In the genomic region with DNA sequence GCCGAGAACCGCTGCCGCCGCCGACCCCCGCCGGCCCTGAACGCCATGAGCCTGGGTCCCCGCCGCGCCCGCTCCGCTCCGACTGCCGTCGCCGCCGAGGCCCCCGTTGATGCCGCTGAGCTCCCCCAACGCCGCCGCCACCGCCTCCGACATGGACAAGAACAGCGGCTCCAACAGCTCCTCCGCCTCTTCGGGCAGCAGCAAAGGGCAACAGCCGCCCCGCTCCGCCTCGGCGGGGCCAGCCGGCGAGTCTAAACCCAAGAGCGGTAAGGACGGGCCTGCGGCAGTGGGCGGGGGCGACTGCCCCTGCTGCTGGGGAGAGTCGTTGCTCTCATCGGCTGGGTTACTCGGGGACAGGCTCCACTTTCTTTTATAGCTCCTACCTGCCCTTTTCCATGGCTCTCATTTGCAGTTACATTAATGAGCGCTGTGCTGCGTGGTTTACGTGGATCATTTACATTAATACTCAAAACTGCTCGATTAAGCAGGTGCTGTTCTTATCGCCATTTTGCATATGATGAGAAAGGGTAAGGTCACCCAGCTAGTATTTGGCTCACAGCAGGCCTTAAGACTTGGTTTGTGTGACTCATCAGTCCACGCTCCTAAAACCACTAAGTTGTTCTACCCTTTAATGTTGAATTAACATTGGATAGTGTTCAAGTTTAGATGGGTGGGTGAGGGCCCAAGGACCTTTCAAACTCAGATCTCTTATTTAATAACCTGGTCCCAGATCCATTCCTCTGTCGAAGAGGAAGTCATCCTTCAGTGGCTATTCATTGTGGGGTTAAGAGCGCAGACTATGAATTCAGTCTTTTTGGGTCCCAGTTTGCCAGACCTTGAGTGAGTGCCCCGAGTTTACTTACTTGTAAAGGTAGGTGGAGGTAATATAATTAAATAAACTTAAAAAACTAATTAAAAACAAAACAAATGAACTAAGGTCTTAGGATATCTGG, we compare ENCODE assay signal across 8 cellular contexts. TPM values are rescaled to one million over a fixed set of nuclear protein-coding genes. Genes with fewer than 3 reads are reported as not detected.
DNase-seq lines count a peak whose midpoint lies in the region; ATAC-seq and TF ChIP-seq lines count a peak whose summit lies in the region.

No MANE protein-coding gene starts in this region.

- H3K4me3 Mint-ChIP-seq in activated naive CD4-positive, alpha-beta T cell treated with anti-CD3 and anti-CD28 coated beads for 36 hours: peak overlapping the region; percentile 92

- peak; percentile 39 for ATAC-seq in HG03520 (IDR thresholded peaks at IDR 0.05; ENCODE audit: unreplicated experiment)
- peak; percentile 35 for ATAC-seq in Right ventricle myocardium superior (ENCODE audit: poor library complexity)
- ATAC-seq in psoas muscle: peak; percentile 49 to 66 (median 60)

- peak overlapping the region; percentile 94 for H3K27ac Mint-ChIP-seq in activated naive CD4-positive, alpha-beta T cell treated with anti-CD3 and anti-CD28 coated beads for 36 hours

- TF ChIP-seq CTCF in BJ (IDR thresholded peaks at IDR 0.05; ENCODE audit: insufficient read depth, low read depth, low read length) (no peak), psoas muscle (IDR thresholded peaks at IDR 0.05) (peak; percentile 4)

- peaks cover 26% of the 10 kb centered on the region for H3K36me3 Mint-ChIP-seq in activated naive CD4-positive, alpha-beta T cell treated with anti-CD3 and anti-CD28 coated beads for 36 hours (ENCODE audit: low read depth)

- POLR2A ChIA-PET in BJ (lab: Charles Lee): no interaction called here

- peaks cover 2% of the 10 kb centered on the region; the same call in 1 of the 2 replicates for H3K36me3 ChIP-seq in BJ (ENCODE audit: control insufficient read depth, insufficient read depth, low read length)
- H3K36me3 ChIP-seq in psoas muscle (ENCODE audit: insufficient read depth in 1 of 2, low read depth in 1 of 2): peaks cover 0 to 12% of the 10 kb centered on the region in 2 donors

- intact Hi-C loops in activated naive CD4-positive, alpha-beta T cell treated with anti-CD3 and anti-CD28 coated beads for 36 hours (cut with micrococcal nuclease): loop anchor here (1.0 to 10.0 kb wide), 11 partner anchors 39 to 520 kb away; partner anchors contain the start of genes COX6A1, DYNLL1, OASL and POP5
- intact Hi-C loops in Right ventricle myocardium superior (cut with DNase I) (no loop called here), psoas muscle (cut with DNase I) (loop anchor here in 1 of 2 donors (2.0 kb wide), 1 partner anchor 20 kb away; no protein-coding TSS in a partner anchor)

- H3K9me3 Mint-ChIP-seq in activated naive CD4-positive, alpha-beta T cell treated with anti-CD3 and anti-CD28 coated beads for 36 hours: no peaks in the 10 kb centered on the region

- WGBS in psoas muscle, 3 donors: 1% methylated on average over 36 to 52 of the region's 52 CpGs

- H3K9me3 ChIP-seq in psoas muscle: no peaks in the 10 kb centered on the region

- CTCF ChIA-PET in BJ (lab: Yijun Ruan, JAX): no interaction called here
- CTCF ChIA-PET in activated naive CD4-positive, alpha-beta T cell treated with anti-CD3 and anti-CD28 coated beads for 36 hours (lab: Charles Lee): interaction anchor here (0.8 to 1.0 kb wide), 2 partner anchors 46 to 65 kb away, joined by 3 to 5 read pairs; partner anchors contain the start of gene POP5

- peaks cover 32% of the 10 kb centered on the region for H3K4me1 ChIP-seq in psoas muscle

- no peaks in the 10 kb centered on the region for H3K27me3 Mint-ChIP-seq in activated naive CD4-positive, alpha-beta T cell treated with anti-CD3 and anti-CD28 coated beads for 36 hours (ENCODE audit: low read depth)

- peaks cover 49% of the 10 kb centered on the region for H3K4me1 Mint-ChIP-seq in activated naive CD4-positive, alpha-beta T cell treated with anti-CD3 and anti-CD28 coated beads for 36 hours (ENCODE audit: low read depth)

- H3K27me3 ChIP-seq in BJ (ENCODE audit: control insufficient read depth, insufficient read depth, low read length): no peaks in the 10 kb centered on the region
- no peaks in the 10 kb centered on the region for H3K27me3 ChIP-seq in psoas muscle (ENCODE audit: insufficient read depth in 3 of 3, low read length in 2 of 3)

- DNase-seq in BJ (ENCODE audit: low read depth): no peak
- DNase-seq in GM19240 (ENCODE audit: insufficient read length, low spot score): peak; percentile 51
- peak; percentile 58 for DNase-seq in activated naive CD4-positive, alpha-beta T cell treated with anti-CD3 and anti-CD28 coated beads for 36 hours
- DNase-seq in Right ventricle myocardium superior: peak; percentile 53
- peak; percentile 28 to 63 for DNase-seq in psoas muscle
- no peak for DNase-seq in globus pallidus (ENCODE audit: low spot score)

- peak; percentile 91 for TF ChIP-seq POLR2A in Raji (IDR thresholded peaks at IDR 0.05; ENCODE audit: insufficient read depth, low read depth, low read length)

- H3K4me3 ChIP-seq in BJ (ENCODE audit: low read depth, low read length) (peak overlapping the region; percentile 82), psoas muscle (peak overlapping the region; percentile 96)

- H3K27ac ChIP-seq in psoas muscle: peak overlapping the region; percentile 98

RNA-seq across cellular contexts. Expression of gene RNF10, which starts 0.8 kb away (rescaled TPM):
- polyA plus RNA-seq in BJ (2011; rRNA removed): 64.1 and 98.8 TPM in 2 replicates
- polyA minus RNA-seq in BJ (2011; rRNA and poly(A)+ RNA removed): 135 and 145 TPM in 2 replicates
- total RNA-seq in activated naive CD4-positive, alpha-beta T cell treated with anti-CD3 and anti-CD28 coated beads for 36 hours: 100 to 1,000 TPM; 159 to 166 TPM
- total RNA-seq in Right ventricle myocardium superior: 242 TPM
- total RNA-seq in psoas muscle: 100 to 1,000 TPM; 296 to 463 (median 350) TPM
- polyA plus RNA-seq in psoas muscle: 100 to 1,000 TPM; 299 to 624 (median 302) TPM

RNA-seq across cellular contexts. Expression of gene COQ5, which starts 6.0 kb away (rescaled TPM):
- polyA plus RNA-seq in BJ (2011; rRNA removed): 27.7 and 44.4 TPM in 2 replicates
- 8.5 and 8.7 TPM in 2 replicates for polyA minus RNA-seq in BJ (2011; rRNA and poly(A)+ RNA removed)
- total RNA-seq in activated naive CD4-positive, alpha-beta T cell treated with anti-CD3 and anti-CD28 coated beads for 36 hours: 10 to 100 TPM; 29.5 TPM
- total RNA-seq in Right ventricle myocardium superior: 44.0 TPM
- total RNA-seq in psoas muscle: 10 to 100 TPM; 33.1 to 52.8 (median 45.7) TPM
- 10 to 100 TPM; 53.4 to 81.4 (median 55.4) TPM for polyA plus RNA-seq in psoas muscle

RNA-seq across cellular contexts. Expression of gene DYNLL1, which starts 39.1 kb away (rescaled TPM):
- polyA plus RNA-seq in BJ (2011; rRNA removed) (358 and 610 TPM in 2 replicates), psoas muscle (100 to 1,000 TPM in 2 of 3 donors, 10 to 100 TPM in 1; 62.0 to 155 (median 144) TPM)
- 77.2 and 81.2 TPM in 2 replicates for polyA minus RNA-seq in BJ (2011; rRNA and poly(A)+ RNA removed)
- 10 to 100 TPM; 93.4 to 93.5 TPM for total RNA-seq in activated naive CD4-positive, alpha-beta T cell treated with anti-CD3 and anti-CD28 coated beads for 36 hours
- total RNA-seq in Right ventricle myocardium superior (154 TPM), psoas muscle (100 to 1,000 TPM in 1 of 4 donors, 10 to 100 TPM in 3; 30.1 to 116 (median 68.2) TPM)

RNA-seq across cellular contexts. Expression of gene POP5, which starts 46.2 kb away (rescaled TPM):
- polyA plus RNA-seq in BJ (2011; rRNA removed) (46.7 and 48.0 TPM in 2 replicates), psoas muscle (10 to 100 TPM; 18.9 to 30.4 (median 27.7) TPM)
- 10.6 and 11.7 TPM in 2 replicates for polyA minus RNA-seq in BJ (2011; rRNA and poly(A)+ RNA removed)
- 10 to 100 TPM; 44.2 to 45.0 TPM for total RNA-seq in activated naive CD4-positive, alpha-beta T cell treated with anti-CD3 and anti-CD28 coated beads for 36 hours
- total RNA-seq in Right ventricle myocardium superior (40.9 TPM), psoas muscle (10 to 100 TPM in 3 of 4 donors, 1 to 10 TPM in 1; 9.8 to 20.2 (median 17.0) TPM)

Comparison
In these comparisons a context has a peak if more than half of its experiments do, and no peak if none do; other contexts are left out.
1. DNase-seq: peak in GM19240 (single experiment), activated naive CD4-positive, alpha-beta T cell treated with anti-CD3 and anti-CD28 coated beads for 36 hours (single experiment), Right ventricle myocardium superior (single experiment) and psoas muscle (2 of 2); none in BJ (single experiment) and globus pallidus (single experiment).
2. Peak in every context shown above with its lines, with median percentiles within 50 percentile points of each other: ATAC-seq.